In genomic region chr15:97521894-97522293, GRCh38 we compare ENCODE assay signal across 14 cellular contexts.
A peak's percentile ranks its signal among the peaks of the same experiment; 100 is the strongest.
DNase-seq lines count a peak whose midpoint lies in the region; ATAC-seq and TF ChIP-seq lines count a peak whose summit lies in the region.
"Had no signal": no experiment of that assay in that cellular context is flagged by ENCODE, and none has a peak within 500 bp of the region (broad histone marks: within the 10 kb centered on the region; RNA-seq: fewer than 3 reads in every experiment).

No MANE protein-coding gene starts in this region.

- no peak for TF ChIP-seq CTCF in Caco-2 (IDR thresholded peaks at IDR 0.05; ENCODE audit: insufficient read depth in 1 of 2, low read depth in 1 of 2, low read length in 1 of 2, severe bottlenecking in 1 of 2, unreplicated experiment in 1 of 2)

- CTCF ChIA-PET in naive thymus-derived CD4-positive, alpha-beta T cell (lab: Charles Lee), result no interaction called here
- CTCF ChIA-PET in Caco-2 (lab: Charles Lee), result no interaction called here

- no peaks in the 10 kb centered on the region for H3K36me3 ChIP-seq in SJCRH30
- H3K36me3 ChIP-seq in naive thymus-derived CD4-positive, alpha-beta T cell (ENCODE audit: control insufficient read depth in 2 of 3, insufficient read depth in 3 of 3, low read length in 3 of 3), result no peaks in the 10 kb centered on the region
- no peaks in the 10 kb centered on the region for H3K36me3 ChIP-seq in Caco-2 (ENCODE audit: control insufficient read depth, insufficient read depth, low read length)
- H3K36me3 ChIP-seq: SJSA1 had no signal

- H3K27ac Mint-ChIP-seq in naive thymus-derived CD4-positive, alpha-beta T cell, result no peak overlapping the region
- H3K27ac Mint-ChIP-seq in stimulated activated effector memory CD8-positive, alpha-beta T cell treated with anti-CD3 and anti-CD28 coated beads, Interleukin-12 subunit alpha, Interleukin-12 subunit beta, amount 100 ng/mL, for 72 hours, result no peak overlapping the region
- H3K27ac Mint-ChIP-seq in Caco-2 (ENCODE audit: unreplicated experiment), result no peak overlapping the region
- H3K27ac Mint-ChIP-seq: effector memory CD8-positive, alpha-beta T cell had no signal

- H3K9me3 ChIP-seq in SJCRH30 (replicated peaks), result no peaks in the 10 kb centered on the region
- no peaks in the 10 kb centered on the region for H3K9me3 ChIP-seq in naive thymus-derived CD4-positive, alpha-beta T cell (ENCODE audit: control insufficient read depth in 2 of 3, low read length in 3 of 3)
- no peaks in the 10 kb centered on the region for H3K9me3 ChIP-seq in Caco-2

- no peaks in the 10 kb centered on the region for H3K4me1 Mint-ChIP-seq in naive thymus-derived CD4-positive, alpha-beta T cell
- no peaks in the 10 kb centered on the region for H3K4me1 Mint-ChIP-seq in stimulated activated effector memory CD8-positive, alpha-beta T cell treated with anti-CD3 and anti-CD28 coated beads, Interleukin-12 subunit alpha, Interleukin-12 subunit beta, amount 100 ng/mL, for 72 hours
- no peaks in the 10 kb centered on the region for H3K4me1 Mint-ChIP-seq in Caco-2 (ENCODE audit: low read depth, unreplicated experiment)

- no peak overlapping the region for H3K4me3 Mint-ChIP-seq in naive thymus-derived CD4-positive, alpha-beta T cell
- no peak overlapping the region for H3K4me3 Mint-ChIP-seq in stimulated activated effector memory CD8-positive, alpha-beta T cell treated with anti-CD3 and anti-CD28 coated beads, Interleukin-12 subunit alpha, Interleukin-12 subunit beta, amount 100 ng/mL, for 72 hours
- no peak overlapping the region for H3K4me3 Mint-ChIP-seq in Caco-2 (ENCODE audit: unreplicated experiment)
- H3K4me3 Mint-ChIP-seq: effector memory CD8-positive, alpha-beta T cell had no signal

- H3K36me3 Mint-ChIP-seq in naive thymus-derived CD4-positive, alpha-beta T cell, result no peaks in the 10 kb centered on the region
- no peaks in the 10 kb centered on the region for H3K36me3 Mint-ChIP-seq in stimulated activated effector memory CD8-positive, alpha-beta T cell treated with anti-CD3 and anti-CD28 coated beads, Interleukin-12 subunit alpha, Interleukin-12 subunit beta, amount 100 ng/mL, for 72 hours
- no peaks in the 10 kb centered on the region for H3K36me3 Mint-ChIP-seq in Caco-2 (ENCODE audit: insufficient read depth, unreplicated experiment)

- BruUV-seq in Caco-2 (replicated peaks; lab: Mats Ljungman, UMichigan), result no TSS peak

- intact Hi-C loops in head of caudate nucleus (cut with DNase I), result no loop called here
- intact Hi-C loops in naive thymus-derived CD4-positive, alpha-beta T cell (cut with micrococcal nuclease), result no loop called here
- intact Hi-C loops in Caco-2 (cut with micrococcal nuclease; ENCODE audit: unreplicated experiment), result no loop called here

- H3K27me3 ChIP-seq in SJCRH30 (no peaks in the 10 kb centered on the region; the same call in 1 of the 2 replicates), Caco-2 (replicated peaks; ENCODE audit: control insufficient read depth, insufficient read depth, low read length) (no peaks in the 10 kb centered on the region)
- H3K27me3 ChIP-seq in naive thymus-derived CD4-positive, alpha-beta T cell (ENCODE audit: control insufficient read depth in 2 of 2, insufficient read depth in 2 of 2, low read length in 2 of 2), result no peaks in the 10 kb centered on the region
- H3K27me3 ChIP-seq: SJSA1 had no signal

- H3K9me3 Mint-ChIP-seq in naive thymus-derived CD4-positive, alpha-beta T cell, result peaks cover 0 to 7% (median 0%) of the 10 kb centered on the region in 11 donors
- H3K9me3 Mint-ChIP-seq in stimulated activated effector memory CD8-positive, alpha-beta T cell treated with anti-CD3 and anti-CD28 coated beads, Interleukin-12 subunit alpha, Interleukin-12 subunit beta, amount 100 ng/mL, for 72 hours, result peaks cover 11% of the 10 kb centered on the region
- H3K9me3 Mint-ChIP-seq in Caco-2 (ENCODE audit: unreplicated experiment), result no peaks in the 10 kb centered on the region

- ATAC-seq in naive thymus-derived CD4-positive, alpha-beta T cell, result no peak
- ATAC-seq in stimulated activated effector memory CD8-positive, alpha-beta T cell treated with anti-CD3 and anti-CD28 coated beads, Interleukin-12 subunit alpha, Interleukin-12 subunit beta, amount 100 ng/mL, for 72 hours, result no peak
- ATAC-seq: effector memory CD8-positive, alpha-beta T cell had no signal

- DNase-seq in Daoy (ENCODE audit: low read depth), result peak; percentile 60
- DNase-seq in SJCRH30, result peak; percentile 3 to 4
- DNase-seq in head of caudate nucleus, result peak; percentile 29 to 89 (median 63)
- peak; percentile 15 for DNase-seq in pons (ENCODE audit: low spot score)
- DNase-seq in naive thymus-derived CD4-positive, alpha-beta T cell, result no peak
- DNase-seq in stimulated activated effector memory CD8-positive, alpha-beta T cell treated with anti-CD3 and anti-CD28 coated beads, Interleukin-12 subunit alpha, Interleukin-12 subunit beta, amount 100 ng/mL, for 72 hours (ENCODE audit: low spot score in 2 of 2), result no peak
- no peak for DNase-seq in HuH-7.5 (ENCODE audit: low spot score)
- DNase-seq in Caco-2, result no peak
- DNase-seq: activated CD4-positive, CD25-positive, alpha-beta regulatory T cell treated with anti-CD3 and anti-CD28 coated beads, Interleukin-2, amount 50 U/mL, for 72 hours; activated gamma-delta T cell; effector memory CD8-positive, alpha-beta T cell; kidney; NCI-H2029 treated with DMSO at 0.1 percent for 48 hours had no signal

- H3K27ac ChIP-seq in SJCRH30, result no peak overlapping the region
- no peak overlapping the region for H3K27ac ChIP-seq in naive thymus-derived CD4-positive, alpha-beta T cell (ENCODE audit: low read depth, low read length)
- H3K27ac ChIP-seq: SJSA1 had no signal

- H3K27me3 Mint-ChIP-seq in naive thymus-derived CD4-positive, alpha-beta T cell, result peaks cover 0 to 4% (median 0%) of the 10 kb centered on the region in 5 donors
- H3K27me3 Mint-ChIP-seq in Caco-2 (ENCODE audit: insufficient read depth, unreplicated experiment), result no peaks in the 10 kb centered on the region
- H3K27me3 Mint-ChIP-seq: effector memory CD8-positive, alpha-beta T cell had no signal

- no peak overlapping the region for H3K4me3 ChIP-seq in SJCRH30
- no peak overlapping the region for H3K4me3 ChIP-seq in naive thymus-derived CD4-positive, alpha-beta T cell (ENCODE audit: low read length)
- no peak overlapping the region for H3K4me3 ChIP-seq in Caco-2 (ENCODE audit: low read depth, low read length)
- H3K4me3 ChIP-seq: SJSA1 had no signal

- POLR2A ChIA-PET in naive thymus-derived CD4-positive, alpha-beta T cell (lab: Charles Lee), result no interaction called here
- POLR2A ChIA-PET in Caco-2 (lab: Charles Lee), result no interaction called here

- H3K4me1 ChIP-seq in SJCRH30 (no peaks in the 10 kb centered on the region), Caco-2 (no peaks in the 10 kb centered on the region)
- H3K4me1 ChIP-seq in naive thymus-derived CD4-positive, alpha-beta T cell (ENCODE audit: control insufficient read depth in 2 of 2, insufficient read depth in 2 of 2, low read length in 2 of 2), result no peaks in the 10 kb centered on the region
- H3K4me1 ChIP-seq: SJSA1 had no signal

Comparison
In these comparisons a context has a peak if more than half of its experiments do, and no peak if none do; other contexts are left out.
1. DNase-seq: peak in Daoy (single experiment), SJCRH30 (2 of 2), head of caudate nucleus (42 of 42) and pons (single experiment); none in naive thymus-derived CD4-positive, alpha-beta T cell (0 of 9), stimulated activated effector memory CD8-positive, alpha-beta T cell treated with anti-CD3 and anti-CD28 coated beads, Interleukin-12 subunit alpha, Interleukin-12 subunit beta, amount 100 ng/mL, for 72 hours (0 of 2), HuH-7.5 (single experiment) and Caco-2 (0 of 2).